In the genomic region with DNA sequence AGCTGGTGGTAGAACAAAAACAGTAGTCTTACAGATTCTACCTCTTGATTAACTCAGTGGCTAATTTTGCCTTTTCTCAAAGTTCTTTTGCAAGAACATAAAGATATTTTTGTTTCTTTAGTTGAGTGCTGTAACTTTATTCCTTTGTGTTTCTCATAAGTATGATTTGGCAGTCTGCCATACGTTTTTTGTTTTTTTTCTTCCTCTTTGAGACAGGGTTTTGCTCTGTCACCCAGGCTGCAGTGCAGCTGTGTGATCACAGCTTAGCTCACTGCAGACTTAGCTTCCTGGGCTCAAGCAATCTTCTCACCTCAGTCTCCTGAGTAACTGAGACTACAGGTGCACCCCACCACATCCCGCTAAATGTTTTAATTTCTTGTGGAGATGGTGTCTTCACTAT, we compare ENCODE assay signal across 11 cellular contexts. TPM values are rescaled to one million over a fixed set of nuclear protein-coding genes. Genes with fewer than 3 reads are reported as not detected.
A peak's percentile ranks its signal among the peaks of the same experiment; 100 is the strongest.
DNase-seq lines count a peak whose midpoint lies in the region; ATAC-seq and TF ChIP-seq lines count a peak whose summit lies in the region.
"Had no signal": no experiment of that assay in that cellular context is flagged by ENCODE, and none has a peak within 500 bp of the region (broad histone marks: within the 10 kb centered on the region; RNA-seq: fewer than 3 reads in every experiment).

No MANE protein-coding gene starts in this region.

- ATAC-seq in foreskin keratinocyte: peak; percentile 34
- ATAC-seq in activated CD4-positive, CD25-positive, alpha-beta regulatory T cell treated with anti-CD3 and anti-CD28 coated beads, Interleukin-2, amount 50 U/mL, for 24 hours: no peak
- ATAC-seq: stimulated activated memory B cell treated with anti-CD40 and anti-IgM and Interleukin-4, amounts not matched to agents 10 μg/mL and 1 μg/mL and 100 μg/mL, for 72 hours had no signal

- H3K4me1 ChIP-seq in foreskin keratinocyte: peaks cover 28% of the 10 kb centered on the region

- no peaks in the 10 kb centered on the region for H3K27me3 ChIP-seq in foreskin keratinocyte

- H3K27ac ChIP-seq in foreskin keratinocyte: peak overlapping the region; percentile 64

- peak; percentile 32 for DNase-seq in AG09319 (ENCODE audit: extremely low read depth, low read depth)
- peak; percentile 62 for DNase-seq in HT-29 (ENCODE audit: low spot score)
- peak; percentile 44 for DNase-seq in SKM-1 treated with dmso at 0.1 percent for 144 hours (lab: John Stamatoyannopoulos, UW; ENCODE audit: unreplicated experiment)
- peak in 1 of 2 donors; percentile 62 for DNase-seq in foreskin keratinocyte
- DNase-seq in OCI-M2 (lab: John Stamatoyannopoulos, UW; ENCODE audit: unreplicated experiment): no peak
- DNase-seq in stimulated activated CD4-positive, alpha-beta T cell treated with anti-CD3 and anti-CD28 coated beads, Interleukin-12 subunit alpha, Interleukin-12 subunit beta, amount 100 ng/mL, for 4 hours: no peak
- no peak for DNase-seq in inferior parietal cortex (ENCODE audit: extremely low spot score)
- DNase-seq: activated CD4-positive, alpha-beta T cell treated with anti-CD3 and anti-CD28 coated beads, Interleukin-2, amount 50 U/mL, for 4 hours; NCI-H1694 had no signal

- TF ChIP-seq CTCF in AG09319 (IDR thresholded peaks at IDR 0.05; ENCODE audit: low read depth, low read length) (no peak), foreskin keratinocyte (conservative IDR thresholded peaks at IDR 0.05) (no peak)

RNA-seq across cellular contexts. Expression of a gene that starts 22.4 kb away (rescaled TPM):
- total RNA-seq in HT-29 (2014; rRNA removed; shearing (Covaris generic)): 6.7 and 8.3 TPM in 2 replicates
- total RNA-seq in foreskin keratinocyte: 58.1 and 59.8 TPM in 2 replicates
- polyA plus RNA-seq in foreskin keratinocyte: 17.6 and 20.1 TPM in 2 replicates

Comparison
In these comparisons a context has a peak if more than half of its experiments do, and no peak if none do; other contexts are left out.
1. DNase-seq: peak in AG09319 (single experiment), HT-29 (single experiment) and SKM-1 treated with dmso at 0.1 percent for 144 hours (single experiment); none in OCI-M2 (single experiment), stimulated activated CD4-positive, alpha-beta T cell treated with anti-CD3 and anti-CD28 coated beads, Interleukin-12 subunit alpha, Interleukin-12 subunit beta, amount 100 ng/mL, for 4 hours (single experiment) and inferior parietal cortex (single experiment).